Comparison of ENCODE assay signal across 8 cellular contexts in the genomic region with DNA sequence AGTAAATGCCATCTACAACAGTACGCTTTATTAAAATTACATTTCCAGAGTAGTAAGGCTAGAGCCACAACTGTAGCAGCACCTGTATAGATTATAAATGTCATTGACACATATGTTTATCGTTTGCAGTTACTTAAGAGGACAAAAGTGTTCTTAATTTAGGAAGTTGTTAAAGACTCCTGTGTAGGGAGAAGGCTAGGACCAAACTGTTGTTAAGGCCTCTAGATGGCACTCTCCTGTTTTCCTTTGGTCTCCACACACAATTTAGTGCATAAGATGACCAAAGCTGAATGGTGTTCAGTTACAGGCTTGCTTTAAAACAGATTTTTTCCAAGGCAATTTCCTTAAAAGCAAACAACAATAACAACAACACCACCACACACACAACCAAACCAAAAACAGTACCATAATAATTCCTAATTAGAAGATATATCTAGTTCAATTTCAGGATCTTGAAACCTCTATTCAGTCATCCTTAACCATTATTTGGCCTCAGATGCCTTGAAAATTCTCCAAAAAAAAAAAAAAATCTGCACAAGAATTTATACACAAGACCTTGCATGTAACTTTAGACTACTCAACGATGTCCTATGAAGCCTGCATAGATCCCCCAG. TPM values are rescaled to one million over a fixed set of nuclear protein-coding genes. Genes with fewer than 3 reads are reported as not detected.
A peak's percentile ranks its signal among the peaks of the same experiment; 100 is the strongest.
DNase-seq lines count a peak whose midpoint lies in the region; ATAC-seq and TF ChIP-seq lines count a peak whose summit lies in the region.

No MANE protein-coding gene starts in this region.

- no peak overlapping the region for H2BK5ac ChIP-seq in H9 (ENCODE audit: insufficient read length, low read length)

- no peak overlapping the region for H3K4me3 Mint-ChIP-seq in Calu3 (ENCODE audit: low read depth, unreplicated experiment)
- H3K4me3 Mint-ChIP-seq in H9 = no peak overlapping the region

- H3K27me3 ChIP-seq in H9 (ENCODE audit: insufficient read depth, low read length) = no peaks in the 10 kb centered on the region
- no peaks in the 10 kb centered on the region for H3K27me3 ChIP-seq in adipocyte (replicated peaks; ENCODE audit: control insufficient read depth, insufficient read depth, low read length)

- H3K4me1 Mint-ChIP-seq in Calu3 (ENCODE audit: low read depth, unreplicated experiment) = no peaks in the 10 kb centered on the region
- 0 out of 4 replicates have a peak, but pooled peaks cover 0 to 4% of the 10 kb centered on the region in 2 experiments for H3K4me1 Mint-ChIP-seq in H9

- DNase-seq in Calu3 = peak; percentile 23
- DNase-seq in H9 = no peak
- peak; percentile 26 for DNase-seq in NCI-H446 treated with DMSO at 0.1 percent for 48 hours (lab: John Stamatoyannopoulos, UW)
- DNase-seq in adipocyte (ENCODE audit: low read depth) = peak; percentile 94
- no peak for DNase-seq in left cardiac atrium
- peak; percentile 41 for DNase-seq in retina
- no peak for DNase-seq in occipital lobe (lab: John Stamatoyannopoulos, UW)

- no CpG with 5 or more reads among the region's 3 CpGs for WGBS in H9 (ENCODE audit: extremely low coverage, insufficient read length, low lambda C conversion rate)

- no peak overlapping the region for H3K4me3 ChIP-seq in adipocyte (ENCODE audit: low read length)

- no peak overlapping the region for H3K56ac ChIP-seq in H9 (ENCODE audit: insufficient read length, low read depth, low read length)

- no TSS peak for BruUV-seq in Calu3 (replicated peaks; lab: Mats Ljungman, UMichigan)

- H2AK5ac ChIP-seq in H9 (ENCODE audit: insufficient read length, low read length) = no peak overlapping the region

- no peak overlapping the region for H3K23ac ChIP-seq in H9 (ENCODE audit: insufficient read length, low read depth, low read length)

- H3T11ph ChIP-seq in H9 (ENCODE audit: low read length) = no peak overlapping the region

- H4K20me1 ChIP-seq in H9 (ENCODE audit: control insufficient read depth, insufficient read depth, insufficient read length) = no peaks in the 10 kb centered on the region

- no peak overlapping the region for H3K4me2 ChIP-seq in H9 (ENCODE audit: insufficient read depth, insufficient read length, low read length)

- H2AFZ ChIP-seq in H9 (ENCODE audit: low read length) = no peak overlapping the region

- H2BK12ac ChIP-seq in H9 (ENCODE audit: insufficient read length, low read depth, low read length) = no peak overlapping the region

- no peaks in the 10 kb centered on the region for H3K23me2 ChIP-seq in H9 (ENCODE audit: insufficient read length, low read depth, low read length, poor library complexity, severe bottlenecking)

- H3K36me3 Mint-ChIP-seq in Calu3 (ENCODE audit: insufficient read depth, unreplicated experiment) = no peaks in the 10 kb centered on the region
- H3K36me3 Mint-ChIP-seq in H9 (ENCODE audit: insufficient read depth in 1 of 3, low read depth in 3 of 3) = peaks cover 1 to 19% (median 6%) of the 10 kb centered on the region in 3 experiments

- peaks cover 8% of the 10 kb centered on the region for H3K36me3 ChIP-seq in adipocyte (ENCODE audit: control insufficient read depth, insufficient read depth, low read length, severe bottlenecking)

- H3K9ac ChIP-seq in H9 (ENCODE audit: extremely low read depth, insufficient read length, low read length) (no peak overlapping the region), adipocyte (ENCODE audit: low read length) (no peak overlapping the region)

- intact Hi-C loops in Calu3 (cut with micrococcal nuclease; ENCODE audit: unreplicated experiment) (loop anchor here (1.0 kb wide), 1 partner anchor 226 kb away; no protein-coding TSS in a partner anchor), left cardiac atrium (cut with DNase I) (loop anchor here (5.0 to 10.0 kb wide), 2 partner anchors 227 to 345 kb away; no protein-coding TSS in a partner anchor)

- no peak overlapping the region for H3K27ac ChIP-seq in H9 (ENCODE audit: insufficient read length, low read depth, low read length)

- TF ChIP-seq CTCF in Calu3 (IDR thresholded peaks at IDR 0.05; ENCODE audit: unreplicated experiment) (no peak), H9 (conservative IDR thresholded peaks at IDR 0.05) (peak; percentile 79)

- no peaks in the 10 kb centered on the region for H3K9me3 Mint-ChIP-seq in Calu3 (ENCODE audit: low read depth, unreplicated experiment)
- no peaks in the 10 kb centered on the region for H3K9me3 Mint-ChIP-seq in H9

- H3K4me1 ChIP-seq in H9 (ENCODE audit: insufficient read depth, low read length) (no peaks in the 10 kb centered on the region), adipocyte (ENCODE audit: control insufficient read depth, insufficient read depth, low read length) (peaks cover 13% of the 10 kb centered on the region)

- no peak overlapping the region for H3K27ac Mint-ChIP-seq in Calu3 (ENCODE audit: unreplicated experiment)
- H3K27ac Mint-ChIP-seq in H9 = no peak overlapping the region; a peak in 1 of 7 replicates

- H3K79me2 ChIP-seq in H9 (ENCODE audit: insufficient read depth, low read length) = no peaks in the 10 kb centered on the region

- H2BK15ac ChIP-seq in H9 (ENCODE audit: low read depth, low read length) = no peak overlapping the region

- CTCF ChIA-PET in Calu3 (lab: Charles Lee) = interaction anchor here (0.5 to 1.7 kb wide), 4 partner anchors 26 to 226 kb away, joined by 3 to 21 read pairs (median 4); a partner anchor contains a TSS

- H2BK20ac ChIP-seq in H9 (ENCODE audit: low read depth, low read length, poor library complexity, severe bottlenecking) = no peak overlapping the region

- no peak overlapping the region for H4K8ac ChIP-seq in H9 (replicated peaks; ENCODE audit: insufficient read length, low read depth, low read length)

- H3K27me3 Mint-ChIP-seq in Calu3 (ENCODE audit: unreplicated experiment) (no peaks in the 10 kb centered on the region), H9 (ENCODE audit: low read depth) (no peaks in the 10 kb centered on the region)

- H3K9me3 ChIP-seq in H9 (ENCODE audit: control insufficient read depth, low read depth, low read length) = no peaks in the 10 kb centered on the region
- no peaks in the 10 kb centered on the region for H3K9me3 ChIP-seq in adipocyte (ENCODE audit: control insufficient read depth, low read length)

- H3K14ac ChIP-seq in H9 (ENCODE audit: insufficient read depth, low read length) = no peak overlapping the region

- no peak overlapping the region for H3K18ac ChIP-seq in H9 (ENCODE audit: insufficient read length, low read depth, low read length)

- no peak overlapping the region for H3K4ac ChIP-seq in H9 (ENCODE audit: low read depth, low read length)

- ATAC-seq in left cardiac atrium (peak; percentile 90 to 96), HG02763 (IDR thresholded peaks at IDR 0.05; ENCODE audit: unreplicated experiment) (no peak)

- H4K5ac ChIP-seq in H9 (ENCODE audit: insufficient read length, low read depth, low read length) = no peak overlapping the region

- H4K91ac ChIP-seq in H9 (ENCODE audit: insufficient read length, low read depth, low read length) = no peak overlapping the region

- H3K79me1 ChIP-seq in H9 (ENCODE audit: insufficient read depth, low read depth, low read length, poor library complexity, severe bottlenecking) = no peaks in the 10 kb centered on the region

- no peak overlapping the region for H2BK120ac ChIP-seq in H9 (ENCODE audit: low read depth, low read length, poor library complexity, severe bottlenecking)

RNA-seq across cellular contexts. Expression of a gene that starts 42.5 kb away (rescaled TPM):
- total RNA-seq in Calu3 (2022) (not detected in 2 replicates), H9 (2021) (0.68 and 0.79 TPM in 2 replicates), left cardiac atrium (1 to 10 TPM in 1 of 2 donors, under 1 TPM in 1; 0.99 to 1.2 TPM), occipital lobe (0.78 TPM)

RNA-seq across cellular contexts. Expression of a gene that starts 50.2 kb away (rescaled TPM):
- total RNA-seq in Calu3 (2022) (not detected in 2 replicates), H9 (2021) (not detected in 2 replicates), left cardiac atrium (not detected), occipital lobe (not detected)

RNA-seq across cellular contexts. Expression of a gene that starts 56.8 kb away (rescaled TPM):
- total RNA-seq in Calu3 (2022) = not detected in 2 replicates
- not detected in 2 replicates for total RNA-seq in H9 (2021)
- not detected for total RNA-seq in left cardiac atrium
- total RNA-seq in occipital lobe = not detected

Comparison
In these comparisons a context has a peak if more than half of its experiments do, and no peak if none do; other contexts are left out.
1. DNase-seq: peak in Calu3 (single experiment), NCI-H446 treated with DMSO at 0.1 percent for 48 hours (single experiment), adipocyte (single experiment) and retina (single experiment); none in H9 (single experiment), left cardiac atrium (single experiment) and occipital lobe (single experiment).